Comparison of ENCODE assay signal across 26 cellular contexts in the genomic region with DNA sequence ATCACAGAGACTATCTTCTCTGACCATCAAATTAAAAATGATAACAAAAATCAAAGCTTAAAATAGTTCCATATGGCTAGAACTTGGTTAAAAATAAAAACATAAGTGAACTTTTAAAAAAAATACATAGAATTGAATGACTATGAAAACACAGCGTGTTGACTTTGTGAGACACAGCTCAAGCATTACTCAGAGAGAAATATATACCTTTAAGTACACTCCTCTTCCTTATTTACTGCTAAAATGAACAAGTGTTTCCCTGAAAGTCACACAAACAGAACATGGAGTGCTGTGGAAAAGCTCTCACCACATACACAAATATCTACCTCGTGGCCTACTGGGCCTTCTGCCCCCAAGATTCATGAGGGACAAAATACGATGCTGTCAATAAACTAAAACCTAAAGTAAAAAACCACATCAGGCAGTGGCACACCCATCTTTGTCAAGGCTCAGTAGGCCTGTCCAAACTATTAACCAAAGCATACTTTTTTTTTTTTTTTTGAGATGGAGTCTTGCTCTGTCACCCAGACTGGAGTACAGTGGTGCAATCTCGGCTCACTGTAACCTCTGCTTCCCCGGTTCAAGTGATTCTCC. TPM values are rescaled to one million over a fixed set of nuclear protein-coding genes. Genes with fewer than 3 reads are reported as not detected.
DNase-seq lines count a peak whose midpoint lies in the region; ATAC-seq, FAIRE-seq and TF ChIP-seq lines count a peak whose summit lies in the region.
"Had no signal": no experiment of that assay in that cellular context is flagged by ENCODE, and none has a peak within 500 bp of the region (broad histone marks: within the 10 kb centered on the region; RNA-seq: fewer than 3 reads in every experiment).

No MANE protein-coding gene starts in this region.

- H3K4me3 ChIP-seq in bronchial epithelial cell (ENCODE audit: low read depth, low read length) (no peak overlapping the region), prostate gland (no peak overlapping the region)
- H3K4me3 ChIP-seq: spleen, tibial nerve had no signal

- no peak for TF ChIP-seq POLR2A in prostate gland (IDR thresholded peaks at IDR 0.05)

- 71% methylated on average over 5 of the region's 5 CpGs for WGBS in prostate gland

- FAIRE-seq in bronchial epithelial cell (lab: Jason Lieb, UNC) = no peak
- FAIRE-seq: A204.1, H54 had no signal

- H3K4me1 ChIP-seq in prostate gland (replicated peaks) = no peaks in the 10 kb centered on the region
- H3K4me1 ChIP-seq: Caco-2, spleen, tibial nerve had no signal

- TF ChIP-seq CTCF in bronchial epithelial cell (IDR thresholded peaks at IDR 0.05; ENCODE audit: insufficient read depth, low read length, severe bottlenecking) = no peak
- no peak for TF ChIP-seq CTCF in prostate gland (IDR thresholded peaks at IDR 0.05)

- peak; percentile 17 for DNase-seq in DMS53 treated with DMSO at 0.1 percent for 48 hours (lab: John Stamatoyannopoulos, UW; ENCODE audit: unreplicated experiment)
- DNase-seq in bronchial epithelial cell (ENCODE audit: low read depth) = peak; percentile 68
- no peak for DNase-seq in activated CD8-positive, alpha-beta memory T cell treated with anti-CD3 and anti-CD28 coated beads for 24 hours
- DNase-seq in activated T-cell treated with anti-CD3 and anti-CD28 coated beads, Interleukin-2, amount 50 U/mL, for 1 hour = no peak
- no peak for DNase-seq in left colon
- no peak for DNase-seq in prostate gland (ENCODE audit: low spot score)
- DNase-seq: activated CD4-positive, CD25-positive, alpha-beta regulatory T cell treated with anti-CD3 and anti-CD28 coated beads, Interleukin-2, amount 50 U/mL, for 72 hours; activated CD8-positive, alpha-beta T cell treated with anti-CD3 and anti-CD28 coated beads, Interleukin-2, amount 10 ng/mL, durations not matched to agents 7 days and 5 days; activated naive CD4-positive, alpha-beta T cell; activated T-cell treated with anti-CD3 and anti-CD28 coated beads, Interleukin-2, amount 50 U/mL, for 4 hours; Caco-2; cortex of kidney; endodermal cell; glutamatergic neuron; mammary epithelial cell; NCI-H1092 treated with DMSO at 0.1 percent for 48 hours; NCI-H2029 treated with DMSO at 0.1 percent for 48 hours; SHP77; spleen; stimulated activated CD4-positive, alpha-beta T cell treated with anti-CD3 and anti-CD28 coated beads, Interleukin-4, amount 100 ng/mL, for 24 hours had no signal

- H3K27ac ChIP-seq in prostate gland = no peak overlapping the region
- H3K27ac ChIP-seq: spleen, tibial nerve had no signal

- H3K9me3 ChIP-seq in prostate gland = no peaks in the 10 kb centered on the region
- H3K9me3 ChIP-seq: Caco-2, spleen, tibial nerve had no signal

- intact Hi-C loops in left colon (cut with DNase I, micrococcal nuclease) = no loop called here
- intact Hi-C loops in prostate gland (cut with DNase I) = no loop called here

- H3K27me3 ChIP-seq in bronchial epithelial cell (ENCODE audit: control insufficient read depth, insufficient read depth, low read length) (no peaks in the 10 kb centered on the region), prostate gland (replicated peaks; ENCODE audit: insufficient read depth) (no peaks in the 10 kb centered on the region)
- H3K27me3 ChIP-seq: tibial nerve had no signal

- ATAC-seq in GM19351 (IDR thresholded peaks at IDR 0.05; ENCODE audit: unreplicated experiment) = peak; percentile 45
- peak; percentile 72 for ATAC-seq in HG02852 (IDR thresholded peaks at IDR 0.05; ENCODE audit: unreplicated experiment)
- no peak for ATAC-seq in left colon
- ATAC-seq: activated CD8-positive, alpha-beta T cell treated with anti-CD3 and anti-CD28 coated beads, Interleukin-2, amount 10 ng/mL, durations not matched to agents 7 days and 5 days; activated T-cell treated with anti-CD3 and anti-CD28 coated beads, Interleukin-2, amount 50 U/mL, for 4 hours had no signal

- H3K36me3 ChIP-seq in bronchial epithelial cell (ENCODE audit: control insufficient read depth, insufficient read depth, low read length) (no peaks in the 10 kb centered on the region), prostate gland (no peaks in the 10 kb centered on the region)
- H3K36me3 ChIP-seq: spleen, tibial nerve had no signal

RNA-seq across cellular contexts. Expression of gene FAXC, which starts 7.5 kb away (rescaled TPM):
- total RNA-seq in bronchial epithelial cell (3.2 and 5.3 TPM in 2 replicates), left colon (1 to 10 TPM in 1 of 2 donors, under 1 TPM in 1; 0.73 to 3.0 TPM), prostate gland (10 to 100 TPM in 1 of 2 donors, 1 to 10 TPM in 1; 6.5 to 14.7 TPM)
- total RNA-seq: activated CD8-positive, alpha-beta T cell treated with anti-CD3 and anti-CD28 coated beads, Interleukin-2, amount 10 ng/mL, durations not matched to agents 7 days and 5 days; activated T-cell treated with anti-CD3 and anti-CD28 coated beads, Interleukin-2, amount 50 U/mL, for 4 hours; B cell had no signal

RNA-seq across cellular contexts. Expression of gene COQ3, which starts 52.0 kb away (rescaled TPM):
- total RNA-seq in bronchial epithelial cell (7.4 and 8.4 TPM in 2 replicates), left colon (10 to 100 TPM in 1 of 2 donors, 1 to 10 TPM in 1; 8.3 to 11.6 TPM), prostate gland (1 to 10 TPM; 4.0 to 6.8 TPM)

Comparison
In these comparisons a context has a peak if more than half of its experiments do, and no peak if none do; other contexts are left out.
1. DNase-seq: peak in DMS53 treated with DMSO at 0.1 percent for 48 hours (single experiment) and bronchial epithelial cell (single experiment); none in activated CD8-positive, alpha-beta memory T cell treated with anti-CD3 and anti-CD28 coated beads for 24 hours (single experiment), activated T-cell treated with anti-CD3 and anti-CD28 coated beads, Interleukin-2, amount 50 U/mL, for 1 hour (single experiment), left colon (0 of 2) and prostate gland (single experiment).